In the genomic region with DNA sequence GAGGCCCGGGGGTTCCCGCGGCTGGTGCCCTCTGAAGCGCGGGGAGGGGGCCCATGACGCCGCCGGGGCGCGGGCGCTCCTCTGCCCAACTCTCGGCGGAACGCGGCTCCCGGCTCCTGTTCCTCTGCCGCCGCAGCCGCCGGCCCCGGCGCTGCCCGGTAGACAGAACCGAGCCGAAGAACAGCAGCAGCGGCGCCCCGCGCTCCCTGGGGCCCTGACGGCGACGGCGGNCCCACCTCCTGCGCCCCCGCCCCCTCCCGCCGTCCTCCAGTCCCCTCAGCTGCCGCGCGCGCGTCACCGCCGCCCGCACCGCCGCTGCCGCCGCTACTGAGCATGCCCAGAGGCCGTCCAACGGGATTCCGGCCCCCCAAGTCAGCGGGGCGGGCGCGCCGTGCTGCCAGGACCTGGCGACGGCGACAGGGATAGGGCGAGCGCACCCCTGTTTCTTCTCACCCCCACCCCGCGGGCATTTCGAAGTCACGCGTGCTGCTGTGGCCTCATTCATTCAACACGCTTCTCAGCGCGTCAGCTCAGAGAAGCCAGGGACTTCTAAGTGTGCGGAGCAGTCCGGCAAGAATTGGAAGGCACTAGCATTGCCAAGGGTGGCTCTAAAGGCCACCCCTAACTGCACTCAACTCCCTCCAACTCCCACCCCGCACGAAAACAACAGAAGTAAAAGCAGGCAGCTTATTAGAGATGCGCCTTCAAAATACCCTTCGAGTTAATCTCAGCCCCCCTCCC, we compare ENCODE assay signal across 8 cellular contexts. TPM values are rescaled to one million over a fixed set of nuclear protein-coding genes. Genes with fewer than 3 reads are reported as not detected.
A peak's percentile ranks its signal among the peaks of the same experiment; 100 is the strongest.
DNase-seq lines count a peak whose midpoint lies in the region; ATAC-seq and TF ChIP-seq lines count a peak whose summit lies in the region.

Gene IPMK (minus strand): TSS at position 182 of the 741 bp plus-strand sequence. CDS start 283 bp downstream, outside the sequence.

- TF ChIP-seq CTCF in AG04450 (IDR thresholded peaks at IDR 0.05; ENCODE audit: low read depth, low read length) (no peak), kidney epithelial cell (IDR thresholded peaks at IDR 0.05; ENCODE audit: insufficient read depth, low read length, poor library complexity, severe bottlenecking) (no peak)

- DNase-seq in AG04450 (ENCODE audit: low read depth, low spot score) (no peak), NCI-H226 (peak; percentile 76), kidney epithelial cell (ENCODE audit: low read depth) (no peak)
- peak; percentile 95 for DNase-seq in central memory CD4-positive, alpha-beta T cell
- DNase-seq in stimulated activated CD4-positive, alpha-beta T cell treated with anti-CD3 and anti-CD28 coated beads, Interleukin-15, amount 100 ng/mL, for 48 hours (ENCODE audit: low read depth in 2 of 2) = peak; percentile 87 to 91

- H3K27ac ChIP-seq in AG04450 (ENCODE audit: low read depth, low read length) = peak within 1 kb of the TSS; percentile 83

- POLR2A ChIA-PET in AG04450 (lab: Yijun Ruan, JAX) = interaction anchor here (0.9 to 1.6 kb wide), 2 partner anchors 13 to 30 kb away, joined by 4 to 8 read pairs; no protein-coding TSS in a partner anchor

- ATAC-seq in GM18873 (IDR thresholded peaks at IDR 0.05; ENCODE audit: low FRiP score, unreplicated experiment) (peak; percentile 43), HG03135 (IDR thresholded peaks at IDR 0.05; ENCODE audit: unreplicated experiment) (peak; percentile 60)
- ATAC-seq in activated CD4-positive, CD25-positive, alpha-beta regulatory T cell treated with anti-CD3 and anti-CD28 coated beads, Interleukin-2, amount 50 U/mL, for 24 hours = peak; percentile 60 to 61

- no peaks in the 10 kb centered on the region for H3K36me3 ChIP-seq in kidney epithelial cell (ENCODE audit: control insufficient read depth, insufficient read depth, low read length)

- H3K4me3 ChIP-seq in AG04450 (ENCODE audit: low read depth, low read length) = peak within 1 kb of the TSS; percentile 87
- H3K4me3 ChIP-seq in kidney epithelial cell (ENCODE audit: low read depth, low read length) = peak within 1 kb of the TSS; percentile 81

- no peaks in the 10 kb centered on the region for H3K27me3 ChIP-seq in AG04450 (ENCODE audit: control insufficient read depth, insufficient read depth, low read length)
- no peaks in the 10 kb centered on the region for H3K27me3 ChIP-seq in kidney epithelial cell (ENCODE audit: control insufficient read depth, insufficient read depth, low read length)

- CTCF ChIA-PET in AG04450 (lab: Charles Lee) = interaction anchor here (1.8 kb wide), 1 partner anchor 91 kb away, joined by 12 read pairs; no protein-coding TSS in a partner anchor

- H3K9me3 ChIP-seq in AG04450 (ENCODE audit: control insufficient read depth, insufficient read depth, low read length) = no peaks in the 10 kb centered on the region; the same call in 1 of the 2 replicates

RNA-seq across cellular contexts. Expression of gene IPMK, which starts in this region (rescaled TPM):
- 1.9 and 3.1 TPM in 2 replicates for polyA plus RNA-seq in AG04450 (2011; rRNA removed)
- 1.7 and 4.0 TPM in 2 replicates for polyA minus RNA-seq in AG04450 (2011; rRNA and poly(A)+ RNA removed)
- total RNA-seq in kidney epithelial cell = 5.1 and 5.6 TPM in 2 replicates

Comparison
In these comparisons a context has a peak if more than half of its experiments do, and no peak if none do; other contexts are left out.
1. DNase-seq: peak in NCI-H226 (single experiment), central memory CD4-positive, alpha-beta T cell (single experiment) and stimulated activated CD4-positive, alpha-beta T cell treated with anti-CD3 and anti-CD28 coated beads, Interleukin-15, amount 100 ng/mL, for 48 hours (2 of 2); none in AG04450 (single experiment) and kidney epithelial cell (single experiment).
2. Peak in every context shown above with its lines, with median percentiles within 50 percentile points of each other: ATAC-seq.